In genomic region chr4:86472377-86473019, GRCh38 we compare ENCODE assay signal across 27 cellular contexts.
DNase-seq lines count a peak whose midpoint lies in the region; ATAC-seq and TF ChIP-seq lines count a peak whose summit lies in the region.
"Had no signal": no experiment of that assay in that cellular context is flagged by ENCODE, and none has a peak within 500 bp of the region (broad histone marks: within the 10 kb centered on the region; RNA-seq: fewer than 3 reads in every experiment).

No MANE protein-coding gene starts in this region.

- H3K36me3 Mint-ChIP-seq in brain (no peaks in the 10 kb centered on the region), neural crest cell (ENCODE audit: low read depth) (peaks cover 3% of the 10 kb centered on the region)
- H3K36me3 Mint-ChIP-seq: activated naive CD8-positive, alpha-beta T cell; CD4-positive, CD25-positive, alpha-beta regulatory T cell; memory B cell; naive B cell had no signal

- H3K27me3 ChIP-seq in ACC112 (ENCODE audit: insufficient read depth, low read length) (no peaks in the 10 kb centered on the region), HUES6 (ENCODE audit: control insufficient read depth, insufficient read depth, low read length) (no peaks in the 10 kb centered on the region), body of pancreas (no peaks in the 10 kb centered on the region)
- H3K27me3 ChIP-seq: Peyer's patch, SJSA1 had no signal

- H3K9me3 Mint-ChIP-seq in brain (peaks cover 0 to 5% (median 0%) of the 10 kb centered on the region in 5 experiments), neural crest cell (peaks cover 6% of the 10 kb centered on the region)
- H3K9me3 Mint-ChIP-seq: activated T-helper 17 cell treated with anti-CD3 and anti-CD28 coated beads, Interleukin-2, amount 50 U/mL, for 72 hours; effector memory CD8-positive, alpha-beta T cell; memory B cell; naive B cell had no signal

- H2AFZ ChIP-seq in ACC112 (ENCODE audit: low read length, unreplicated experiment) = peak overlapping the region; percentile 74

- TF ChIP-seq CTCF in brain (conservative IDR thresholded peaks at IDR 0.05) (no peak), neural crest cell (conservative IDR thresholded peaks at IDR 0.05) (no peak), body of pancreas (IDR thresholded peaks at IDR 0.05) (no peak)

- ATAC-seq in GM21381 (IDR thresholded peaks at IDR 0.05; ENCODE audit: unreplicated experiment) (no peak), body of pancreas (no peak), GM21737 (IDR thresholded peaks at IDR 0.05; ENCODE audit: unreplicated experiment) (no peak)
- ATAC-seq: activated T-helper 17 cell treated with anti-CD3 and anti-CD28 coated beads, Interleukin-2, amount 50 U/mL, for 72 hours; effector memory CD8-positive, alpha-beta T cell; left colon had no signal

- intact Hi-C loops in body of pancreas (cut with DNase I) = no loop called here

- H3K4me3 Mint-ChIP-seq in brain (peak overlapping the region in 1 of 5 experiments; percentile 49), neural crest cell (no peak overlapping the region)
- H3K4me3 Mint-ChIP-seq: activated naive CD8-positive, alpha-beta T cell; activated T-helper 17 cell treated with anti-CD3 and anti-CD28 coated beads, Interleukin-2, amount 50 U/mL, for 72 hours; CD4-positive, CD25-positive, alpha-beta regulatory T cell; effector memory CD8-positive, alpha-beta T cell; memory B cell; naive B cell had no signal

- no peaks in the 10 kb centered on the region for H3K79me2 ChIP-seq in ACC112 (ENCODE audit: control insufficient read depth, insufficient read depth, low read length, unreplicated experiment)

- H3K9ac ChIP-seq in HUES6 (ENCODE audit: low read length) = no peak overlapping the region

- 90 to 91% methylated on average over 1 of the region's 1 CpG for WGBS in body of pancreas, 2 donors

- DNase-seq in neural crest cell (ENCODE audit: low read depth, low spot score) (no peak), body of pancreas (no peak), NAMALWA (ENCODE audit: low spot score) (no peak)
- DNase-seq: activated CD4-positive, alpha-beta T cell treated with anti-CD3 and anti-CD28 coated beads, Interleukin-2, amount 50 U/mL, for 4 hours; activated CD8-positive, alpha-beta memory T cell treated with anti-CD3 and anti-CD28 coated beads, Interleukin-2, amount 50 U/mL, for 4 hours; CD4-positive, CD25-positive, alpha-beta regulatory T cell; effector memory CD8-positive, alpha-beta T cell; glutamatergic neuron; HCEC 1CT; Kasumi-1; left colon; naive B cell; NCI-H1105; NCI-H2029 treated with DMSO at 0.1 percent for 48 hours; NK-92 treated with Interleukin-12 subunit alpha and Interleukin-12 subunit beta, amount 100 ng/mL, for 24 hours; Peyer's patch; stimulated activated CD8-positive, alpha-beta memory T cell treated with anti-CD3 and anti-CD28 coated beads, Interleukin-4, amount 100 ng/mL, for 48 hours; T-helper 2 cell had no signal

- H3K27ac Mint-ChIP-seq in brain (peak overlapping the region in 4 of 5 experiments; percentile 2 to 89 (median 60)), neural crest cell (ENCODE audit: unreplicated experiment) (peak overlapping the region; percentile 20)
- H3K27ac Mint-ChIP-seq: activated naive CD8-positive, alpha-beta T cell; activated T-helper 17 cell treated with anti-CD3 and anti-CD28 coated beads, Interleukin-2, amount 50 U/mL, for 72 hours; CD4-positive, CD25-positive, alpha-beta regulatory T cell; effector memory CD8-positive, alpha-beta T cell; memory B cell had no signal

- H3K9me3 ChIP-seq in HUES6 (ENCODE audit: control insufficient read depth, insufficient read depth, low read depth, low read length) (no peaks in the 10 kb centered on the region; the same call in 1 of the 2 replicates), body of pancreas (no peaks in the 10 kb centered on the region)
- H3K9me3 ChIP-seq: Peyer's patch, SJSA1 had no signal

- H3K27me3 Mint-ChIP-seq in brain (no peaks in the 10 kb centered on the region), neural crest cell (ENCODE audit: low read depth) (no peaks in the 10 kb centered on the region)
- H3K27me3 Mint-ChIP-seq: CD4-positive, CD25-positive, alpha-beta regulatory T cell; effector memory CD8-positive, alpha-beta T cell; naive B cell had no signal

- TF ChIP-seq POLR2A in body of pancreas (IDR thresholded peaks at IDR 0.05) = no peak

- H3K4me3 ChIP-seq in ACC112 (ENCODE audit: low read depth, low read length) (no peak overlapping the region; the same call in 1 of the 2 replicates), HUES6 (ENCODE audit: low read depth, low read length) (no peak overlapping the region), body of pancreas (no peak overlapping the region)
- H3K4me3 ChIP-seq: Peyer's patch, SJSA1 had no signal

- peaks cover 14% of the 10 kb centered on the region for H3K4me1 Mint-ChIP-seq in brain
- peaks cover 32% of the 10 kb centered on the region for H3K4me1 Mint-ChIP-seq in neural crest cell
- H3K4me1 Mint-ChIP-seq: activated T-helper 17 cell treated with anti-CD3 and anti-CD28 coated beads, Interleukin-2, amount 50 U/mL, for 72 hours; CD4-positive, CD25-positive, alpha-beta regulatory T cell; memory B cell had no signal

- H3K4me1 ChIP-seq in ACC112 (ENCODE audit: control insufficient read depth, insufficient read depth, low read length, unreplicated experiment) = no peaks in the 10 kb centered on the region
- H3K4me1 ChIP-seq in HUES6 (ENCODE audit: control insufficient read depth, insufficient read depth, low read length) = peaks cover 25% of the 10 kb centered on the region
- no peaks in the 10 kb centered on the region for H3K4me1 ChIP-seq in body of pancreas
- H3K4me1 ChIP-seq: Peyer's patch, SJSA1 had no signal

- H3K27ac ChIP-seq in ACC112 (ENCODE audit: low read depth, low read length) (no peak overlapping the region), HUES6 (ENCODE audit: low read depth, low read length) (peak overlapping the region; percentile 90), body of pancreas (no peak overlapping the region)
- H3K27ac ChIP-seq: Peyer's patch, SJSA1 had no signal

- H3K36me3 ChIP-seq in ACC112 (ENCODE audit: insufficient read depth, low read length) (no peaks in the 10 kb centered on the region), HUES6 (ENCODE audit: control insufficient read depth, insufficient read depth, low read length) (no peaks in the 10 kb centered on the region; the same call in 1 of the 2 replicates), body of pancreas (replicated peaks in 1 of 2; ENCODE audit: insufficient read depth in 1 of 2, low read depth in 2 of 2) (no peaks in the 10 kb centered on the region)
- H3K36me3 ChIP-seq: Peyer's patch, SJSA1 had no signal
